Comparison of ENCODE assay signal across 21 cellular contexts in genomic region chr11:76624515-76625379, GRCh38. TPM values are rescaled to one million over a fixed set of nuclear protein-coding genes. Genes with fewer than 3 reads are reported as not detected.
DNase-seq lines count a peak whose midpoint lies in the region; ATAC-seq and TF ChIP-seq lines count a peak whose summit lies in the region.
"Had no signal": no experiment of that assay in that cellular context is flagged by ENCODE, and none has a peak within 500 bp of the region (broad histone marks: within the 10 kb centered on the region; RNA-seq: fewer than 3 reads in every experiment).

No MANE protein-coding gene starts in this region.

- peaks cover 16% of the 10 kb centered on the region for H3K9me3 Mint-ChIP-seq in activated naive CD4-positive, alpha-beta T cell treated with anti-CD3 and anti-CD28 coated beads, Interleukin-2, amount 10 ng/mL, durations not matched to agents 7 days and 5 days

- H3K4me1 ChIP-seq in Peyer's patch = peaks cover 0 to 10% (median 4%) of the 10 kb centered on the region in 4 donors
- H3K4me1 ChIP-seq in spleen = peaks cover 24 to 43% (median 38%) of the 10 kb centered on the region in 6 donors

- H3K27ac Mint-ChIP-seq in activated naive CD4-positive, alpha-beta T cell treated with anti-CD3 and anti-CD28 coated beads, Interleukin-2, amount 10 ng/mL, durations not matched to agents 7 days and 5 days = no peak overlapping the region
- H3K27ac Mint-ChIP-seq: T-cell had no signal

- TF ChIP-seq POLR2A in Peyer's patch (IDR thresholded peaks at IDR 0.05) (no peak), spleen (IDR thresholded peaks at IDR 0.05) (no peak)

- H3K27me3 ChIP-seq in Peyer's patch (no peaks in the 10 kb centered on the region), spleen (replicated peaks in 1 of 7) (peaks cover 0 to 20% (median 0%) of the 10 kb centered on the region in 7 donors)
- H3K27me3 ChIP-seq: heart right ventricle, upper lobe of left lung had no signal

- H3K4me3 Mint-ChIP-seq in activated naive CD4-positive, alpha-beta T cell treated with anti-CD3 and anti-CD28 coated beads, Interleukin-2, amount 10 ng/mL, durations not matched to agents 7 days and 5 days = no peak overlapping the region
- H3K4me3 Mint-ChIP-seq: activated T-helper 1 cell treated with anti-CD3 and anti-CD28 coated beads, Interleukin-12 subunit alpha, Interleukin-12 subunit beta, Interleukin-2, Interleukin-4 antibody, amounts not matched to agents 30 ng/mL and 10 ng/mL and 1 ng/mL, durations not matched to agents 14 hours and 24 hours and 36 hours; T-cell had no signal

- H3K27ac ChIP-seq in Peyer's patch = no peak overlapping the region
- H3K27ac ChIP-seq in spleen = no peak overlapping the region
- H3K27ac ChIP-seq: heart right ventricle had no signal

- H3K4me3 ChIP-seq in Peyer's patch (no peak overlapping the region), spleen (no peak overlapping the region)
- H3K4me3 ChIP-seq: heart right ventricle, upper lobe of left lung had no signal

- peaks cover 0 to 6% (median 0%) of the 10 kb centered on the region in 4 donors for H3K9me3 ChIP-seq in Peyer's patch
- H3K9me3 ChIP-seq in spleen = peaks cover 0 to 13% (median 10%) of the 10 kb centered on the region in 8 donors

- ATAC-seq in GM18870 (IDR thresholded peaks at IDR 0.05; ENCODE audit: unreplicated experiment) = no peak
- ATAC-seq: T-cell had no signal

- no peak for TF ChIP-seq CTCF in Peyer's patch (IDR thresholded peaks at IDR 0.05)
- no peak for TF ChIP-seq CTCF in spleen (IDR thresholded peaks at IDR 0.05 in 8 of 11, conservative IDR thresholded peaks at IDR 0.05 in 3 of 11)

- peaks cover 7% of the 10 kb centered on the region for H3K36me3 Mint-ChIP-seq in activated naive CD4-positive, alpha-beta T cell treated with anti-CD3 and anti-CD28 coated beads, Interleukin-2, amount 10 ng/mL, durations not matched to agents 7 days and 5 days

- WGBS in spleen, 5 donors = 93 to 97% (median 94%) methylated on average over 14 to 15 of the region's 15 CpGs

- H3K36me3 ChIP-seq in Peyer's patch = no peaks in the 10 kb centered on the region
- no peaks in the 10 kb centered on the region for H3K36me3 ChIP-seq in spleen
- H3K36me3 ChIP-seq: heart right ventricle, upper lobe of left lung had no signal

- intact Hi-C loops in spleen (cut with DNase I; ENCODE audit: low total_unique reads) = no loop called here

- H3K27me3 Mint-ChIP-seq in activated naive CD4-positive, alpha-beta T cell treated with anti-CD3 and anti-CD28 coated beads, Interleukin-2, amount 10 ng/mL, durations not matched to agents 7 days and 5 days = peaks cover 43% of the 10 kb centered on the region

- CTCF ChIA-PET in activated naive CD4-positive, alpha-beta T cell treated with anti-CD3 and anti-CD28 coated beads, Interleukin-2, amount 10 ng/mL, durations not matched to agents 7 days and 5 days (lab: Charles Lee) = interaction anchor here (1.3 kb wide), 1 partner anchor 11 kb away, joined by 3 read pairs; no protein-coding TSS in a partner anchor

- peak; percentile 12 for DNase-seq in activated naive CD4-positive, alpha-beta T cell treated with anti-CD3 and anti-CD28 coated beads, Interleukin-2, amount 10 ng/mL, durations not matched to agents 7 days and 5 days
- DNase-seq in activated naive CD4-positive, alpha-beta T cell treated with anti-CD3 and anti-CD28 coated beads, Interleukin-2, amount 50 U/mL, for 16 hours = no peak
- DNase-seq in Peyer's patch = peak in 2 of 3 donors; percentile 34 to 37
- DNase-seq in islet precursor cell = peak; percentile 87
- DNase-seq in spleen = peak; percentile 60
- DNase-seq in retina = no peak
- DNase-seq in NCI-H69 (lab: John Stamatoyannopoulos, UW) = no peak
- DNase-seq: activated CD4-positive, alpha-beta T cell treated with anti-CD3 and anti-CD28 coated beads, Interleukin-2, amount 50 U/mL, for 48 hours; DMS79 treated with DMSO at 0.1 percent for 48 hours; effector CD4-positive, alpha-beta T cell; heart right ventricle; midbrain; NCI-H1930; NCI-H446; stimulated activated CD4-positive, alpha-beta T cell treated with anti-CD3 and anti-CD28 coated beads, Interleukin-15, amount 100 ng/mL, for 24 hours; stimulated activated naive CD4-positive, alpha-beta T cell treated with Interleukin-2 at 50 U/mL for 16 hours; T-cell had no signal

- peaks cover 42% of the 10 kb centered on the region for H3K4me1 Mint-ChIP-seq in activated naive CD4-positive, alpha-beta T cell treated with anti-CD3 and anti-CD28 coated beads, Interleukin-2, amount 10 ng/mL, durations not matched to agents 7 days and 5 days

RNA-seq across cellular contexts. Expression of gene LRRC32, which starts 45.8 kb away (rescaled TPM):
- total RNA-seq in Peyer's patch (10 to 100 TPM in 3 of 4 donors, 1 to 10 TPM in 1; 4.0 to 36.7 (median 23.0) TPM), spleen (100 to 1,000 TPM in 3 of 7 donors, 10 to 100 TPM in 4; 44.1 to 214 (median 90.3) TPM)
- polyA plus RNA-seq in spleen = 10 to 100 TPM; 25.9 to 29.5 (median 29.4) TPM
- polyA plus RNA-seq: keratinocyte had no signal

Comparison
In these comparisons a context has a peak if more than half of its experiments do, and no peak if none do; other contexts are left out.
1. DNase-seq: peak in activated naive CD4-positive, alpha-beta T cell treated with anti-CD3 and anti-CD28 coated beads, Interleukin-2, amount 10 ng/mL, durations not matched to agents 7 days and 5 days (single experiment), Peyer's patch (2 of 3), islet precursor cell (single experiment) and spleen (single experiment); none in activated naive CD4-positive, alpha-beta T cell treated with anti-CD3 and anti-CD28 coated beads, Interleukin-2, amount 50 U/mL, for 16 hours (single experiment), retina (single experiment) and NCI-H69 (single experiment).